ENCODE assay signal across 28 cellular contexts in genomic region chr1:89527750-89528381, GRCh38. TPM values are rescaled to one million over a fixed set of nuclear protein-coding genes. Genes with fewer than 3 reads are reported as not detected.
DNase-seq lines count a peak whose midpoint lies in the region; ATAC-seq and TF ChIP-seq lines count a peak whose summit lies in the region.
"Had no signal": no experiment of that assay in that cellular context is flagged by ENCODE, and none has a peak within 500 bp of the region (broad histone marks: within the 10 kb centered on the region; RNA-seq: fewer than 3 reads in every experiment).

No MANE protein-coding gene starts in this region.

- peaks cover 0 to 52% (median 43%) of the 10 kb centered on the region in 11 experiments; a peak in 18 of 22 replicates for H3K36me3 ChIP-seq in BLaER1 treated with 17β-estradiol and CSF1 and Interleukin-3, amounts not matched to agents 10 nM and 100 nM
- H3K36me3 ChIP-seq in OCI-LY7 (ENCODE audit: insufficient read depth, low read length), result peaks cover 11% of the 10 kb centered on the region
- H3K36me3 ChIP-seq in endocrine pancreas (ENCODE audit: control insufficient read depth, insufficient read depth, low read length), result no peaks in the 10 kb centered on the region
- no peaks in the 10 kb centered on the region for H3K36me3 ChIP-seq in osteoblast (ENCODE audit: insufficient read depth, low read length)
- H3K36me3 ChIP-seq: cardiac muscle cell, esophagus squamous epithelium, ovary, SJCRH30 had no signal

- H3K4me1 ChIP-seq in BLaER1 treated with 17β-estradiol and CSF1 and Interleukin-3, amounts not matched to agents 10 nM and 100 nM, result peaks cover 28 to 51% (median 42%) of the 10 kb centered on the region in 10 experiments
- H3K4me1 ChIP-seq in OCI-LY7 (ENCODE audit: insufficient read depth, low read length, poor library complexity, severe bottlenecking) (peaks cover 44% of the 10 kb centered on the region), endocrine pancreas (ENCODE audit: control insufficient read depth, insufficient read depth, low read length) (peaks cover 33% of the 10 kb centered on the region), osteoblast (ENCODE audit: insufficient read depth, low read length) (peaks cover 10% of the 10 kb centered on the region)
- H3K4me1 ChIP-seq: testis had no signal

- no peak overlapping the region for H3K4me3 ChIP-seq in BLaER1 treated with 17β-estradiol and CSF1 and Interleukin-3, amounts not matched to agents 10 nM and 100 nM
- no peak overlapping the region for H3K4me3 ChIP-seq in OCI-LY7 (ENCODE audit: low read depth, low read length, poor library complexity, severe bottlenecking)
- peak overlapping the region; percentile 47 for H3K4me3 ChIP-seq in endocrine pancreas (ENCODE audit: control insufficient read depth, insufficient read depth, low read length)
- no peak overlapping the region for H3K4me3 ChIP-seq in osteoblast (ENCODE audit: insufficient read depth, low read length)
- no peak overlapping the region for H3K4me3 ChIP-seq in foreskin fibroblast (ENCODE audit: low read depth in 1 of 2, low read length in 2 of 2)
- H3K4me3 ChIP-seq: cardiac muscle cell, esophagus squamous epithelium, ovary, SJCRH30, skin epidermis, testis had no signal

- no peak for ATAC-seq in HG03135 (IDR thresholded peaks at IDR 0.05; ENCODE audit: unreplicated experiment)
- ATAC-seq in GM19035 (IDR thresholded peaks at IDR 0.05; ENCODE audit: unreplicated experiment), result no peak
- ATAC-seq: activated T-cell treated with anti-CD3 and anti-CD28 coated beads, Interleukin-2, amount 50 U/mL, for 4 hours; natural killer cell treated with Interleukin-12 subunit alpha and Interleukin-12 subunit beta and Interleukin-15 and Interleukin-18, amount 100 ng/mL, for 72 hours; stimulated activated naive B cell treated with anti-CD40 and anti-IgM and Interleukin-4, amounts not matched to agents 10 μg/mL and 1 μg/mL and 100 μg/mL, for 72 hours; T-cell; WTC11 had no signal

- no peaks in the 10 kb centered on the region for H3K9me2 ChIP-seq in OCI-LY7 (ENCODE audit: insufficient read depth, low read length)

- H4K20me1 ChIP-seq in BLaER1 treated with 17β-estradiol and CSF1 and Interleukin-3, amounts not matched to agents 10 nM and 100 nM, result peaks cover 0 to 59% (median 30%) of the 10 kb centered on the region in 11 experiments; a peak in 11 of 22 replicates
- H4K20me1 ChIP-seq in OCI-LY7 (ENCODE audit: insufficient read depth, low read length), result no peaks in the 10 kb centered on the region
- H4K20me1 ChIP-seq in osteoblast (ENCODE audit: insufficient read depth, low read length), result no peaks in the 10 kb centered on the region

- H3K79me2 ChIP-seq in OCI-LY7 (ENCODE audit: insufficient read depth, low read depth, low read length) (peaks cover 24% of the 10 kb centered on the region; the same call in 1 of the 2 replicates), osteoblast (ENCODE audit: insufficient read depth, low read length) (no peaks in the 10 kb centered on the region)

- H3K9me3 ChIP-seq in BLaER1 treated with 17β-estradiol and CSF1 and Interleukin-3, amounts not matched to agents 10 nM and 100 nM (replicated peaks in 1 of 11), result peaks cover 0 to 18% (median 10%) of the 10 kb centered on the region in 11 experiments; a peak in 11 of 22 replicates
- H3K9me3 ChIP-seq in OCI-LY7 (ENCODE audit: low read length) (no peaks in the 10 kb centered on the region), endocrine pancreas (ENCODE audit: control insufficient read depth, low read length) (no peaks in the 10 kb centered on the region), osteoblast (ENCODE audit: low read depth, low read length) (no peaks in the 10 kb centered on the region)
- H3K9me3 ChIP-seq: esophagus squamous epithelium, ovary, SJCRH30, testis had no signal

- no peak for DNase-seq in OCI-LY7 (ENCODE audit: low spot score)
- DNase-seq in osteoblast (ENCODE audit: insufficient read length, low spot score, missing footprints), result peak; percentile 60
- DNase-seq in NOMO-1 treated with DMSO at 0.1 percent for 48 hours (lab: John Stamatoyannopoulos, UW; ENCODE audit: unreplicated experiment), result no peak
- no peak for DNase-seq in foreskin fibroblast
- DNase-seq: activated CD4-positive, alpha-beta T cell treated with anti-CD3 and anti-CD28 coated beads, Interleukin-2, amount 50 U/mL, for 1 hour; activated gamma-delta T cell; activated naive CD8-positive, alpha-beta T cell treated with anti-CD3 and anti-CD28 coated beads for 36 hours; activated T-cell treated with anti-CD3 and anti-CD28 coated beads, Interleukin-2, amount 50 U/mL, for 4 hours; CD4-positive, alpha-beta memory T cell; esophagus squamous epithelium; foreskin melanocyte; NCI-H1930; NCI-H524; ovary; retina; SJCRH30; stimulated activated naive B cell treated with anti-CD40 and anti-IgM and Interleukin-4, amounts not matched to agents 10 μg/mL and 1 μg/mL and 100 μg/mL, for 72 hours; T-cell; testis had no signal

- peak overlapping the region in 7 of 11 experiments; percentile 40 to 94 (median 89); a peak in 11 of 22 replicates for H3K4me2 ChIP-seq in BLaER1 treated with 17β-estradiol and CSF1 and Interleukin-3, amounts not matched to agents 10 nM and 100 nM
- H3K4me2 ChIP-seq in OCI-LY7 (ENCODE audit: low read length) (peak overlapping the region; percentile 84), osteoblast (ENCODE audit: insufficient read depth, low read length) (no peak overlapping the region)

- no peak overlapping the region for H3K9ac ChIP-seq in BLaER1 treated with 17β-estradiol and CSF1 and Interleukin-3, amounts not matched to agents 10 nM and 100 nM
- H3K9ac ChIP-seq in endocrine pancreas (ENCODE audit: control insufficient read depth, insufficient read depth, low read length), result no peak overlapping the region
- H3K9ac ChIP-seq: KMS-11 had no signal

- intact Hi-C loops in OCI-LY7 (cut with micrococcal nuclease; ENCODE audit: unreplicated experiment), result no loop called here

- no peak overlapping the region for H3K27ac ChIP-seq in BLaER1 treated with 17β-estradiol and CSF1 and Interleukin-3, amounts not matched to agents 10 nM and 100 nM
- no peak overlapping the region for H3K27ac ChIP-seq in OCI-LY7 (ENCODE audit: low read depth, low read length, poor library complexity, severe bottlenecking)
- H3K27ac ChIP-seq in osteoblast (ENCODE audit: low read depth, low read length), result no peak overlapping the region
- H3K27ac ChIP-seq: cardiac muscle cell, esophagus squamous epithelium, KMS-11, ovary, SJCRH30, testis had no signal

- BruUV-seq in OCI-LY7 (replicated peaks; lab: Mats Ljungman, UMichigan), result no TSS peak

- no peak overlapping the region for H2AFZ ChIP-seq in OCI-LY7 (ENCODE audit: low read length)
- H2AFZ ChIP-seq in osteoblast (ENCODE audit: low read length), result no peak overlapping the region

- TF ChIP-seq CTCF in OCI-LY7 (conservative IDR thresholded peaks at IDR 0.05; ENCODE audit: low read length) (no peak), osteoblast (IDR thresholded peaks at IDR 0.05; ENCODE audit: extremely low read depth, low read depth, low read length) (no peak), foreskin fibroblast (IDR thresholded peaks at IDR 0.05; ENCODE audit: low read depth, low read length) (no peak)

- CTCF ChIA-PET in OCI-LY7 (lab: Charles Lee; ENCODE audit: unreplicated experiment), result no interaction called here

- POLR2A ChIA-PET in OCI-LY7 (lab: Charles Lee), result interaction anchor here (0.6 to 1.0 kb wide), 2 partner anchors 11 to 105 kb away, joined by 3 to 6 read pairs; partner anchors contain the start of gene LRRC8C

- H3K27me3 ChIP-seq in BLaER1 treated with 17β-estradiol and CSF1 and Interleukin-3, amounts not matched to agents 10 nM and 100 nM, result no peaks in the 10 kb centered on the region
- H3K27me3 ChIP-seq in endocrine pancreas (ENCODE audit: control insufficient read depth, insufficient read depth, low read length), result no peaks in the 10 kb centered on the region
- peaks cover 5% of the 10 kb centered on the region for H3K27me3 ChIP-seq in osteoblast (ENCODE audit: insufficient read depth, low read length)
- H3K27me3 ChIP-seq: cardiac muscle cell, esophagus squamous epithelium, ovary, SJCRH30, testis had no signal

RNA-seq across cellular contexts. Expression of gene LRRC8B, which starts 3.2 kb away (rescaled TPM):
- total RNA-seq in OCI-LY7 (2014; rRNA removed; shearing (Covaris generic)), result 3.2 and 4.4 TPM in 2 replicates
- 8.8 and 9.9 TPM in 2 replicates for total RNA-seq in OCI-LY7 (2022)
- total RNA-seq in osteoblast, result 1.2 and 1.4 TPM in 2 replicates
